ENCODE assay signal across 1 cellular context in the genomic region with DNA sequence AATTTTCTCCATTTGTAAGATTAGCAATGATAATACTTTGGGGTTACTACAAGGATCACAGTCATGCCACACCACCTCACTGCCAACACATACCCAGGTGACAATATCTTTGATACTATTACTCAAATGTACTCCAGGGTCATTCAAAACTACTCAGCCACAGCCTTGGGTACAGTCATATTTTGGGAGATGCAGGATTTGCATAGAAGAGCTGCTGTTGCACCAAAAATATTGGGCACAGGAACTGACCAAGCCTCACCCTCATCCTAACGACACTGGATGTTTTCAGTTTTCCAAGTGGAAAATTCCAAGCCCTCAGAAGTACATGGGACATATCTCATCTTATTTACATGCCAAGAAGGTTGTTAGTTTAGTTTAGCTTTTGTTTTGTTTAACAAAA.
TF ChIP-seq lines count a peak whose summit lies in the region.

No MANE protein-coding gene starts in this region.

TF ChIP-seq in IMR-90, 13 proteins besides CTCF, POLR2A, EP300 and RAD21:
- TF ChIP-seq, protein P1, sequence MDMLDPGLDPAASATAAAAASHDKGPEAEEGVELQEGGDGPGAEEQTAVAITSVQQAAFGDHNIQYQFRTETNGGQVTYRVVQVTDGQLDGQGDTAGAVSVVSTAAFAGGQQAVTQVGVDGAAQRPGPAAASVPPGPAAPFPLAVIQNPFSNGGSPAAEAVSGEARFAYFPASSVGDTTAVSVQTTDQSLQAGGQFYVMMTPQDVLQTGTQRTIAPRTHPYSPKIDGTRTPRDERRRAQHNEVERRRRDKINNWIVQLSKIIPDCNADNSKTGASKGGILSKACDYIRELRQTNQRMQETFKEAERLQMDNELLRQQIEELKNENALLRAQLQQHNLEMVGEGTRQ (IDR thresholded peaks at IDR 0.05; ENCODE audit: low read depth, low read length), result no peak
- no peak for TF ChIP-seq FOS (IDR thresholded peaks at IDR 0.05; ENCODE audit: low read depth, low read length)
- no peak for TF ChIP-seq MXI1 (IDR thresholded peaks at IDR 0.05; ENCODE audit: borderline replicate concordance, low read depth, low read length)
- TF ChIP-seq RFX5 (IDR thresholded peaks at IDR 0.05; ENCODE audit: low read depth, low read length), result no peak
- TF ChIP-seq SMC3 (IDR thresholded peaks at IDR 0.05; ENCODE audit: low read depth, low read length), result no peak
- no peak for TF ChIP-seq MAFK (IDR thresholded peaks at IDR 0.05; ENCODE audit: low read depth, low read length)
- no peak for TF ChIP-seq BHLHE40 (IDR thresholded peaks at IDR 0.05; ENCODE audit: low read depth, low read length)
- no peak for TF ChIP-seq CHD1 (IDR thresholded peaks at IDR 0.05; ENCODE audit: low read depth, low read length)
- TF ChIP-seq, protein P2, sequence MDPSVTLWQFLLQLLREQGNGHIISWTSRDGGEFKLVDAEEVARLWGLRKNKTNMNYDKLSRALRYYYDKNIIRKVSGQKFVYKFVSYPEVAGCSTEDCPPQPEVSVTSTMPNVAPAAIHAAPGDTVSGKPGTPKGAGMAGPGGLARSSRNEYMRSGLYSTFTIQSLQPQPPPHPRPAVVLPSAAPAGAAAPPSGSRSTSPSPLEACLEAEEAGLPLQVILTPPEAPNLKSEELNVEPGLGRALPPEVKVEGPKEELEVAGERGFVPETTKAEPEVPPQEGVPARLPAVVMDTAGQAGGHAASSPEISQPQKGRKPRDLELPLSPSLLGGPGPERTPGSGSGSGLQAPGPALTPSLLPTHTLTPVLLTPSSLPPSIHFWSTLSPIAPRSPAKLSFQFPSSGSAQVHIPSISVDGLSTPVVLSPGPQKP (IDR thresholded peaks at IDR 0.05; ENCODE audit: borderline replicate concordance, low read depth, low read length), result no peak
- TF ChIP-seq CEBPB (IDR thresholded peaks at IDR 0.05; ENCODE audit: low read depth, low read length), result no peak
- TF ChIP-seq RCOR1 (IDR thresholded peaks at IDR 0.05; ENCODE audit: insufficient replicate concordance, low read length), result no peak
- no peak for TF ChIP-seq MAZ (IDR thresholded peaks at IDR 0.05; ENCODE audit: borderline replicate concordance, low read depth, low read length)
- no peak for TF ChIP-seq NFE2L2 (IDR thresholded peaks at IDR 0.05; ENCODE audit: low read depth, low read length)
